8 cellular contexts compared by ENCODE assay signal in genomic region chr14:93984987-93985410, GRCh38. TPM values are rescaled to one million over a fixed set of nuclear protein-coding genes. Genes with fewer than 3 reads are reported as not detected.
DNase-seq lines count a peak whose midpoint lies in the region; ATAC-seq and TF ChIP-seq lines count a peak whose summit lies in the region.

No MANE protein-coding gene starts in this region.

- peak; percentile 14 for ATAC-seq in activated CD8-positive, alpha-beta memory T cell treated with anti-CD3 and anti-CD28 coated beads, Interleukin-2, amount 10 ng/mL, durations not matched to agents 7 days and 5 days
- no peak for ATAC-seq in HG03045 (IDR thresholded peaks at IDR 0.05; ENCODE audit: unreplicated experiment)
- ATAC-seq in naive thymus-derived CD8-positive, alpha-beta T cell, result no peak

- no peaks in the 10 kb centered on the region for H3K27me3 Mint-ChIP-seq in activated CD8-positive, alpha-beta memory T cell treated with anti-CD3 and anti-CD28 coated beads, Interleukin-2, amount 10 ng/mL, durations not matched to agents 7 days and 5 days
- H3K27me3 Mint-ChIP-seq in naive thymus-derived CD8-positive, alpha-beta T cell, result peaks cover 0 to 14% (median 3%) of the 10 kb centered on the region in 5 donors

- POLR2A ChIA-PET in naive thymus-derived CD8-positive, alpha-beta T cell (lab: Charles Lee), result interaction anchor here (1.3 to 1.6 kb wide), 4 partner anchors 9 to 141 kb away, joined by 3 to 7 read pairs (median 5); no protein-coding TSS in a partner anchor

- H3K36me3 ChIP-seq in hepatocyte (replicated peaks; ENCODE audit: insufficient read depth, low read depth), result no peaks in the 10 kb centered on the region

- H3K27ac Mint-ChIP-seq in activated CD8-positive, alpha-beta memory T cell treated with anti-CD3 and anti-CD28 coated beads, Interleukin-2, amount 10 ng/mL, durations not matched to agents 7 days and 5 days, result no peak overlapping the region
- no peak overlapping the region for H3K27ac Mint-ChIP-seq in naive thymus-derived CD8-positive, alpha-beta T cell

- H3K9me2 ChIP-seq in hepatocyte (replicated peaks; ENCODE audit: insufficient read depth), result no peaks in the 10 kb centered on the region

- H3K36me3 Mint-ChIP-seq in activated CD8-positive, alpha-beta memory T cell treated with anti-CD3 and anti-CD28 coated beads, Interleukin-2, amount 10 ng/mL, durations not matched to agents 7 days and 5 days, result peaks cover 3% of the 10 kb centered on the region
- no peaks in the 10 kb centered on the region for H3K36me3 Mint-ChIP-seq in naive thymus-derived CD8-positive, alpha-beta T cell

- no peaks in the 10 kb centered on the region for H3K79me2 ChIP-seq in hepatocyte

- no peaks in the 10 kb centered on the region for H4K20me1 ChIP-seq in hepatocyte (ENCODE audit: insufficient read depth, poor library complexity, severe bottlenecking)

- no peak overlapping the region for H2AFZ ChIP-seq in hepatocyte

- CTCF ChIA-PET in activated CD8-positive, alpha-beta memory T cell treated with anti-CD3 and anti-CD28 coated beads, Interleukin-2, amount 10 ng/mL, durations not matched to agents 7 days and 5 days (lab: Charles Lee), result interaction anchor here (0.7 to 5.3 kb wide), 3 partner anchors 8 to 45 kb away, joined by 3 to 25 read pairs (median 5); no protein-coding TSS in a partner anchor

- peaks cover 9% of the 10 kb centered on the region for H3K4me1 Mint-ChIP-seq in activated CD8-positive, alpha-beta memory T cell treated with anti-CD3 and anti-CD28 coated beads, Interleukin-2, amount 10 ng/mL, durations not matched to agents 7 days and 5 days
- peaks cover 4 to 17% (median 14%) of the 10 kb centered on the region in 4 donors for H3K4me1 Mint-ChIP-seq in naive thymus-derived CD8-positive, alpha-beta T cell

- TF ChIP-seq CTCF in hepatocyte (IDR thresholded peaks at IDR 0.05; ENCODE audit: poor library complexity), result peak; percentile 24

- H3K4me1 ChIP-seq in hepatocyte (ENCODE audit: insufficient read depth), result peaks cover 8% of the 10 kb centered on the region

- no peak overlapping the region for H3K27ac ChIP-seq in hepatocyte

- no peaks in the 10 kb centered on the region for H3K9me3 ChIP-seq in hepatocyte (ENCODE audit: low read depth)

- H3K4me3 ChIP-seq in hepatocyte, result no peak overlapping the region

- H3K4me3 Mint-ChIP-seq in activated CD8-positive, alpha-beta memory T cell treated with anti-CD3 and anti-CD28 coated beads, Interleukin-2, amount 10 ng/mL, durations not matched to agents 7 days and 5 days, result no peak overlapping the region
- no peak overlapping the region for H3K4me3 Mint-ChIP-seq in naive thymus-derived CD8-positive, alpha-beta T cell

- WGBS in hepatocyte (ENCODE audit: low lambda C conversion rate, missing lambda C conversion rate), result 34% methylated on average over 7 of the region's 7 CpGs

- H3K9me3 Mint-ChIP-seq in activated CD8-positive, alpha-beta memory T cell treated with anti-CD3 and anti-CD28 coated beads, Interleukin-2, amount 10 ng/mL, durations not matched to agents 7 days and 5 days (ENCODE audit: low read depth), result no peaks in the 10 kb centered on the region
- H3K9me3 Mint-ChIP-seq in naive thymus-derived CD8-positive, alpha-beta T cell, result no peaks in the 10 kb centered on the region

- DNase-seq in activated CD8-positive, alpha-beta memory T cell treated with anti-CD3 and anti-CD28 coated beads, Interleukin-2, amount 10 ng/mL, durations not matched to agents 7 days and 5 days, result no peak
- no peak for DNase-seq in activated CD8-positive, alpha-beta memory T cell treated with anti-CD3 and anti-CD28 coated beads, Interleukin-2, amount 50 U/mL, for 48 hours
- DNase-seq in UCSD-AML1 (lab: John Stamatoyannopoulos, UW; ENCODE audit: unreplicated experiment) (peak; percentile 30), hepatocyte (ENCODE audit: low spot score) (peak; percentile 74), ureter (ENCODE audit: low spot score) (peak; percentile 63), NCI-H2107 treated with DMSO at 0.1 percent for 48 hours (lab: John Stamatoyannopoulos, UW; ENCODE audit: unreplicated experiment) (no peak)
- DNase-seq in naive thymus-derived CD8-positive, alpha-beta T cell, result no peak

- no peak overlapping the region for H3K4me2 ChIP-seq in hepatocyte

- no peaks in the 10 kb centered on the region for H3K27me3 ChIP-seq in hepatocyte

RNA-seq across cellular contexts. Expression of gene ASB2, which starts 8.6 kb away (rescaled TPM):
- total RNA-seq in activated CD8-positive, alpha-beta memory T cell treated with anti-CD3 and anti-CD28 coated beads, Interleukin-2, amount 10 ng/mL, durations not matched to agents 7 days and 5 days, result 100 to 1,000 TPM; 116 to 177 TPM
- 0.53 and 1.8 TPM in 2 replicates for total RNA-seq in hepatocyte
- 0.27 and 0.32 TPM in 2 replicates for polyA plus RNA-seq in hepatocyte
- 35.1 TPM for total RNA-seq in ureter
- 1 to 10 TPM; 1.5 to 1.8 TPM for total RNA-seq in naive thymus-derived CD8-positive, alpha-beta T cell
- polyA plus RNA-seq in naive thymus-derived CD8-positive, alpha-beta T cell, result 1 to 10 TPM in 1 of 3 donors, not detected in 2; 2.0 TPM

RNA-seq across cellular contexts. Expression of gene CCDC197, which starts 12.1 kb away (rescaled TPM):
- total RNA-seq in activated CD8-positive, alpha-beta memory T cell treated with anti-CD3 and anti-CD28 coated beads, Interleukin-2, amount 10 ng/mL, durations not matched to agents 7 days and 5 days, result under 1 TPM in 1 of 2 experiments, not detected in 1; 0.14 TPM
- total RNA-seq in hepatocyte, result not detected in 2 replicates
- not detected in 2 replicates for polyA plus RNA-seq in hepatocyte
- not detected for total RNA-seq in ureter
- not detected for total RNA-seq in naive thymus-derived CD8-positive, alpha-beta T cell
- polyA plus RNA-seq in naive thymus-derived CD8-positive, alpha-beta T cell, result not detected

RNA-seq across cellular contexts. Expression of gene OTUB2, which starts 41.1 kb away (rescaled TPM):
- total RNA-seq in activated CD8-positive, alpha-beta memory T cell treated with anti-CD3 and anti-CD28 coated beads, Interleukin-2, amount 10 ng/mL, durations not matched to agents 7 days and 5 days, result 1 to 10 TPM; 3.4 to 4.2 TPM
- 2.1 and 2.7 TPM in 2 replicates for total RNA-seq in hepatocyte
- 1.5 and 2.8 TPM in 2 replicates for polyA plus RNA-seq in hepatocyte
- 1.6 TPM for total RNA-seq in ureter
- under 1 TPM; 0.16 to 0.22 TPM for total RNA-seq in naive thymus-derived CD8-positive, alpha-beta T cell
- under 1 TPM; 0.10 to 0.23 (median 0.11) TPM for polyA plus RNA-seq in naive thymus-derived CD8-positive, alpha-beta T cell

RNA-seq across cellular contexts. Expression of gene FAM181A, which starts 57.9 kb away (rescaled TPM):
- not detected for total RNA-seq in activated CD8-positive, alpha-beta memory T cell treated with anti-CD3 and anti-CD28 coated beads, Interleukin-2, amount 10 ng/mL, durations not matched to agents 7 days and 5 days
- total RNA-seq in hepatocyte (not detected in 2 replicates), ureter (not detected)
- polyA plus RNA-seq in hepatocyte, result 0.90 TPM in 1 of 2 replicates, not detected in the other
- total RNA-seq in naive thymus-derived CD8-positive, alpha-beta T cell, result not detected
- not detected for polyA plus RNA-seq in naive thymus-derived CD8-positive, alpha-beta T cell

Comparison
In these comparisons a context has a peak if more than half of its experiments do, and no peak if none do; other contexts are left out.
1. DNase-seq: peak in UCSD-AML1 (single experiment), hepatocyte (single experiment) and ureter (single experiment); none in activated CD8-positive, alpha-beta memory T cell treated with anti-CD3 and anti-CD28 coated beads, Interleukin-2, amount 10 ng/mL, durations not matched to agents 7 days and 5 days (single experiment), activated CD8-positive, alpha-beta memory T cell treated with anti-CD3 and anti-CD28 coated beads, Interleukin-2, amount 50 U/mL, for 48 hours (single experiment), NCI-H2107 treated with DMSO at 0.1 percent for 48 hours (single experiment) and naive thymus-derived CD8-positive, alpha-beta T cell (0 of 10).
2. RNA of gene ASB2, which starts 8.6 kb away (total RNA-seq): 116 to 177 TPM in activated CD8-positive, alpha-beta memory T cell treated with anti-CD3 and anti-CD28 coated beads, Interleukin-2, amount 10 ng/mL, durations not matched to agents 7 days and 5 days and 35.1 TPM in ureter (single experiment); 1.5 to 1.8 TPM in naive thymus-derived CD8-positive, alpha-beta T cell and 0.53 to 1.8 TPM in hepatocyte; every median in the first group is over 10 times any median in the second.